ENCODE assay signal across 19 cellular contexts in the genomic region with DNA sequence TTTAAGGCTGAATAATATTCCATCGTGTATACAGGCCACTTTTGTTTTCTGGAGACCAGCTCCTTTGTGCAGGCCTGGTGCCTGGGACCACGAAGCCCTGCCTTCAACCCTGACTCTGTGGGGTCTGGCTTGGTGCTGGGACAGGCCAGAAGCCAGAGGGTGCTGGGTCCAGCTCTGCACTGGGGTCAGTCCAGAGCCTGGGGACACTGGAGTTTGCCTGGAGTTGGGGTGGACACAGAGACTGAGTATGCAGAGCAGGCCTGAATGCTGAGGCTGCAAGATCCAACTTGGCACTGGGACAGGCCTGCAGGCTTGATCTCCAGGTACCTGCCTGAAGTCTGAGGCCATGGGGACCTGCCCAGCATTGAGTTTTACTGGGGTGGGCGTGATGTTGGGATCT.
A peak's percentile ranks its signal among the peaks of the same experiment; 100 is the strongest.
DNase-seq lines count a peak whose midpoint lies in the region; ATAC-seq, FAIRE-seq and TF ChIP-seq lines count a peak whose summit lies in the region.
"Had no signal": no experiment of that assay in that cellular context is flagged by ENCODE, and none has a peak within 500 bp of the region (broad histone marks: within the 10 kb centered on the region; RNA-seq: fewer than 3 reads in every experiment).

No MANE protein-coding gene starts in this region.

- no peaks in the 10 kb centered on the region for H3F3A ChIP-seq in PC-9 (ENCODE audit: insufficient read depth, low read depth)

- POLR2A ChIA-PET in PC-9 (lab: Charles Lee; ENCODE audit: unreplicated experiment) (no interaction called here), H1 (lab: Charles Lee; ENCODE audit: partially characterized antibody) (no interaction called here)

- no TSS peak for BruUV-seq in PC-9 (replicated peaks; lab: Mats Ljungman, UMichigan)

- H3K79me1 ChIP-seq in H1 (ENCODE audit: low read depth, low read length), result no peaks in the 10 kb centered on the region

- H3K9me3 ChIP-seq in PC-9 (ENCODE audit: insufficient read depth, low read depth), result no peaks in the 10 kb centered on the region
- H3K9me3 ChIP-seq in H1 (ENCODE audit: insufficient read depth in 2 of 2, low read depth in 1 of 2, low read length in 1 of 2), result no peaks in the 10 kb centered on the region
- no peaks in the 10 kb centered on the region for H3K9me3 ChIP-seq in kidney (ENCODE audit: control insufficient read depth in 1 of 2, low read length in 2 of 2)
- H3K9me3 ChIP-seq in upper lobe of left lung, result no peaks in the 10 kb centered on the region
- H3K9me3 ChIP-seq in body of pancreas, result no peaks in the 10 kb centered on the region
- no peaks in the 10 kb centered on the region for H3K9me3 ChIP-seq in testis

- H2BK120ac ChIP-seq in H1 (replicated peaks; ENCODE audit: low read depth, low read length), result no peak overlapping the region

- DNase-seq in PC-9 (no peak), H1 (ENCODE audit: low read depth in 1 of 2, low spot score in 2 of 2) (no peak), kidney (peak; percentile 35), upper lobe of left lung (peak; percentile 5 to 16), body of pancreas (no peak), ecto neural progenitor cell (ENCODE audit: low spot score) (no peak), testis (no peak), NCI-H2029 treated with DMSO at 0.1 percent for 48 hours (lab: John Stamatoyannopoulos, UW) (no peak)
- DNase-seq: C1 segment of cervical spinal cord, Calu3, COR-L47, DMS53, DMS79 treated with DMSO at 0.1 percent for 48 hours, GF-D8, GOT3, H7, HCEC 1CT had no signal

- TF ChIP-seq EP300 in H1 (IDR thresholded peaks at IDR 0.05; ENCODE audit: borderline replicate concordance in 1 of 2, low read depth in 2 of 2, low read length in 2 of 2) (no peak), upper lobe of left lung (IDR thresholded peaks at IDR 0.05) (no peak)

- H2BK15ac ChIP-seq in H1 (ENCODE audit: low read length), result no peak overlapping the region

- H3K4me2 ChIP-seq in PC-9 (no peak overlapping the region), H1 (ENCODE audit: insufficient read depth in 1 of 2, low read depth in 2 of 2, low read length in 2 of 2) (no peak overlapping the region)

- 85% methylated on average over 3 of the region's 3 CpGs; no CpG with 5 or more reads in 1 of the 2 experiments for WGBS in H1 (ENCODE audit: extremely low coverage in 1 of 2, insufficient coverage in 1 of 2, insufficient read length in 1 of 2, insufficient replicate concordance in 2 of 2, low coverage in 1 of 2, low lambda C conversion rate in 2 of 2, missing lambda C conversion rate in 1 of 2), 2 experiments
- WGBS in upper lobe of left lung, 2 donors, result 67 to 71% methylated on average over 3 of the region's 3 CpGs
- WGBS in body of pancreas, 2 donors, result 42 to 58% methylated on average over 3 of the region's 3 CpGs
- 81 to 83% methylated on average over 2 to 3 of the region's 3 CpGs for WGBS in testis, 2 donors

- H3K36me3 ChIP-seq in PC-9 (ENCODE audit: low read depth) (no peaks in the 10 kb centered on the region), H1 (ENCODE audit: control insufficient read depth in 2 of 4, insufficient read depth in 4 of 4, low read length in 3 of 4) (no peaks in the 10 kb centered on the region), kidney (ENCODE audit: control insufficient read depth in 1 of 2, insufficient read depth in 2 of 2, low read length in 2 of 2) (no peaks in the 10 kb centered on the region), upper lobe of left lung (no peaks in the 10 kb centered on the region), body of pancreas (replicated peaks in 1 of 2; ENCODE audit: insufficient read depth in 1 of 2, low read depth in 2 of 2) (no peaks in the 10 kb centered on the region), testis (ENCODE audit: low read depth, missing control alignments) (no peaks in the 10 kb centered on the region)

- H3K14ac ChIP-seq in H1 (ENCODE audit: insufficient read length), result no peak overlapping the region

- no peak overlapping the region for H4K91ac ChIP-seq in H1 (replicated peaks; ENCODE audit: insufficient read length, low read length)

- H2BK12ac ChIP-seq in H1 (ENCODE audit: low read depth, low read length), result no peak overlapping the region

- ATAC-seq in upper lobe of left lung (ENCODE audit: low FRiP score in 2 of 2), result no peak
- no peak for ATAC-seq in body of pancreas

- H4K20me1 ChIP-seq in PC-9 (ENCODE audit: insufficient read depth), result no peaks in the 10 kb centered on the region
- H4K20me1 ChIP-seq in H1 (replicated peaks in 1 of 2; ENCODE audit: control insufficient read depth in 1 of 2, insufficient read depth in 2 of 2, low read length in 2 of 2), result no peaks in the 10 kb centered on the region

- H3K4ac ChIP-seq in H1 (replicated peaks; ENCODE audit: insufficient read length, low read depth, low read length), result no peak overlapping the region

- H4K5ac ChIP-seq in H1 (ENCODE audit: insufficient read length, low read depth, low read length), result no peak overlapping the region

- no peaks in the 10 kb centered on the region; the same call in 1 of the 2 replicates for H3K9me2 ChIP-seq in PC-9 (ENCODE audit: insufficient read depth)

- H3K23me2 ChIP-seq in H1 (ENCODE audit: low read depth, low read length), result no peaks in the 10 kb centered on the region; the same call in 1 of the 2 replicates

- no peak overlapping the region for H3K9ac ChIP-seq in H1 (replicated peaks in 1 of 4; ENCODE audit: extremely low read depth in 1 of 4, low read depth in 3 of 4, low read length in 3 of 4)
- no peak overlapping the region for H3K9ac ChIP-seq in kidney (ENCODE audit: low read length in 2 of 2)

- H3K79me2 ChIP-seq in PC-9 (ENCODE audit: low read depth), result no peaks in the 10 kb centered on the region
- H3K79me2 ChIP-seq in H1 (ENCODE audit: control insufficient read depth in 1 of 2, insufficient read depth in 2 of 2, low read length in 2 of 2), result no peaks in the 10 kb centered on the region

- TF ChIP-seq POLR2A in H1 (IDR thresholded peaks at IDR 0.05; ENCODE audit: control extremely low read depth in 1 of 2, low read depth in 2 of 2, low read length in 2 of 2) (no peak), upper lobe of left lung (IDR thresholded peaks at IDR 0.05) (no peak), body of pancreas (IDR thresholded peaks at IDR 0.05) (no peak), testis (IDR thresholded peaks at IDR 0.05) (no peak)

- H3K18ac ChIP-seq in H1 (ENCODE audit: extremely low read depth, low read length), result no peak overlapping the region

- no peak overlapping the region for H2BK20ac ChIP-seq in H1 (ENCODE audit: low read length)

- H2AFZ ChIP-seq in PC-9 (peak overlapping the region; percentile 54), H1 (ENCODE audit: low read length) (0 out of 2 replicates have a peak overlapping the region, but pooled peaks have one; percentile 22)

- H3K4me3 ChIP-seq in PC-9, result no peak overlapping the region
- no peak overlapping the region for H3K4me3 ChIP-seq in H1 (ENCODE audit: extremely low read depth in 1 of 4, insufficient read depth in 2 of 4, low read depth in 3 of 4, low read length in 4 of 4)
- no peak overlapping the region for H3K4me3 ChIP-seq in kidney (ENCODE audit: low read length in 2 of 2)
- no peak overlapping the region for H3K4me3 ChIP-seq in upper lobe of left lung
- no peak overlapping the region for H3K4me3 ChIP-seq in body of pancreas
- H3K4me3 ChIP-seq in testis, result no peak overlapping the region

- intact Hi-C loops in PC-9 (cut with micrococcal nuclease; ENCODE audit: unreplicated experiment), result no loop called here
- intact Hi-C loops in kidney (cut with DNase I), result no loop called here
- intact Hi-C loops in body of pancreas (cut with DNase I), result no loop called here
- intact Hi-C loops in testis (cut with DNase I; ENCODE audit: low total_unique reads), result no loop called here

- H3K56ac ChIP-seq in H1 (replicated peaks; ENCODE audit: insufficient read length, low read depth, low read length), result no peak overlapping the region

- FAIRE-seq in H1 (lab: Jason Lieb, UNC) (no peak), kidney (lab: Jason Lieb, UNC) (no peak)
- FAIRE-seq: GM12891, GM18507 had no signal

- TF ChIP-seq RAD21 in H1 (IDR thresholded peaks at IDR 0.05 in 1 of 2, conservative IDR thresholded peaks at IDR 0.05 in 1 of 2; ENCODE audit: low read depth in 2 of 2, low read length in 2 of 2), result no peak

- H2BK5ac ChIP-seq in H1 (ENCODE audit: low read depth, low read length), result no peak overlapping the region

- H2AK5ac ChIP-seq in H1 (ENCODE audit: low read depth, low read length), result no peak overlapping the region

- CTCF ChIA-PET in PC-9 (lab: Charles Lee), result no interaction called here
- CTCF ChIA-PET in H1 (lab: Charles Lee; ENCODE audit: partially characterized antibody), result no interaction called here

- no peak overlapping the region for H3K23ac ChIP-seq in H1 (ENCODE audit: insufficient read length)

- H3K27me3 ChIP-seq in PC-9 (ENCODE audit: insufficient read depth, low read depth), result no peaks in the 10 kb centered on the region
- no peaks in the 10 kb centered on the region for H3K27me3 ChIP-seq in H1 (replicated peaks in 1 of 4; ENCODE audit: control insufficient read depth in 3 of 4, extremely low read depth in 1 of 4, insufficient read depth in 3 of 4, low read length in 3 of 4)
- H3K27me3 ChIP-seq in upper lobe of left lung, result no peaks in the 10 kb centered on the region
- H3K27me3 ChIP-seq in body of pancreas, result no peaks in the 10 kb centered on the region
- no peaks in the 10 kb centered on the region for H3K27me3 ChIP-seq in testis

- H3K4me1 ChIP-seq in PC-9 (replicated peaks; ENCODE audit: insufficient read depth) (no peaks in the 10 kb centered on the region), H1 (replicated peaks in 1 of 4; ENCODE audit: control insufficient read depth in 3 of 4, insufficient read depth in 4 of 4, low read length in 3 of 4) (no peaks in the 10 kb centered on the region), kidney (ENCODE audit: control insufficient read depth in 1 of 2, insufficient read depth in 1 of 2, low read depth in 1 of 2, low read length in 2 of 2) (no peaks in the 10 kb centered on the region), upper lobe of left lung (no peaks in the 10 kb centered on the region), body of pancreas (no peaks in the 10 kb centered on the region), testis (no peaks in the 10 kb centered on the region)

- TF ChIP-seq CTCF in PC-9 (conservative IDR thresholded peaks at IDR 0.05), result no peak
- no peak for TF ChIP-seq CTCF in H1 (IDR thresholded peaks at IDR 0.05; ENCODE audit: control extremely low read depth in 1 of 3, insufficient read depth in 1 of 3, low read depth in 1 of 3, low read length in 3 of 3)
- no peak for TF ChIP-seq CTCF in kidney (IDR thresholded peaks at IDR 0.05; ENCODE audit: borderline replicate concordance, extremely low read depth, insufficient read depth)
- TF ChIP-seq CTCF in upper lobe of left lung (IDR thresholded peaks at IDR 0.05), result no peak
- TF ChIP-seq CTCF in body of pancreas (IDR thresholded peaks at IDR 0.05), result no peak
- no peak for TF ChIP-seq CTCF in testis (IDR thresholded peaks at IDR 0.05)

- no peak overlapping the region for H4K8ac ChIP-seq in H1 (ENCODE audit: extremely low read depth, insufficient read depth, low read length)

- H3K27ac ChIP-seq in PC-9, result no peak overlapping the region
- no peak overlapping the region for H3K27ac ChIP-seq in H1 (ENCODE audit: low read depth, low read length)
- H3K27ac ChIP-seq in kidney (ENCODE audit: low read depth in 2 of 2, low read length in 2 of 2), result no peak overlapping the region
- H3K27ac ChIP-seq in upper lobe of left lung, result no peak overlapping the region
- no peak overlapping the region for H3K27ac ChIP-seq in body of pancreas
- H3K27ac ChIP-seq in testis, result no peak overlapping the region

Comparison
In these comparisons a context has a peak if more than half of its experiments do, and no peak if none do; other contexts are left out.
1. DNase-seq: peak in kidney (single experiment) and upper lobe of left lung (2 of 2); none in PC-9 (0 of 2), H1 (0 of 2), body of pancreas (0 of 4), ecto neural progenitor cell (single experiment), testis (single experiment) and NCI-H2029 treated with DMSO at 0.1 percent for 48 hours (single experiment).